Comparison of ENCODE assay signal across 17 cellular contexts in genomic region chr4:26854701-26855100, GRCh38. TPM values are rescaled to one million over a fixed set of nuclear protein-coding genes. Genes with fewer than 3 reads are reported as not detected.
DNase-seq lines count a peak whose midpoint lies in the region; TF ChIP-seq lines count a peak whose summit lies in the region.
"Had no signal": no experiment of that assay in that cellular context is flagged by ENCODE, and none has a peak within 500 bp of the region (broad histone marks: within the 10 kb centered on the region; RNA-seq: fewer than 3 reads in every experiment).

No MANE protein-coding gene starts in this region.

- H3K27me3 Mint-ChIP-seq in neural progenitor cell (ENCODE audit: insufficient read depth, low read depth) = peaks cover 2% of the 10 kb centered on the region
- H3K27me3 Mint-ChIP-seq: CD4-positive, alpha-beta memory T cell; IgD-negative memory B cell had no signal

- H3F3A ChIP-seq in neural progenitor cell (ENCODE audit: low read depth) = peaks cover 33% of the 10 kb centered on the region

- H3K4me1 Mint-ChIP-seq in neural progenitor cell = peaks cover 25% of the 10 kb centered on the region

- no peak overlapping the region for H3K27ac Mint-ChIP-seq in neural progenitor cell
- H3K27ac Mint-ChIP-seq: H9 had no signal

- H3K9me3 ChIP-seq in neural progenitor cell (ENCODE audit: low read depth) = no peaks in the 10 kb centered on the region

- H3K9me3 Mint-ChIP-seq in neural progenitor cell = no peaks in the 10 kb centered on the region
- H3K9me3 Mint-ChIP-seq: CD4-positive, alpha-beta memory T cell; H9 had no signal

- peak overlapping the region; percentile 25 for H3K4me2 ChIP-seq in neural progenitor cell

- peak overlapping the region; percentile 26 for H2AFZ ChIP-seq in neural progenitor cell (replicated peaks)

- peak; percentile 19 for DNase-seq in NCI-H2107 treated with DMSO at 0.1 percent for 48 hours (lab: John Stamatoyannopoulos, UW; ENCODE audit: unreplicated experiment)
- no peak for DNase-seq in NCI-H2107 (lab: John Stamatoyannopoulos, UW)
- peak; percentile 64 for DNase-seq in NCI-H1694 (lab: John Stamatoyannopoulos, UW)
- peak; percentile 40 for DNase-seq in NCI-H526 treated with DMSO at 0.1 percent for 48 hours (lab: John Stamatoyannopoulos, UW)
- peak; percentile 17 for DNase-seq in neural progenitor cell (ENCODE audit: low spot score)
- DNase-seq in RKO (ENCODE audit: low spot score) = no peak
- DNase-seq in GF-D8 (lab: John Stamatoyannopoulos, UW) = no peak
- no peak for DNase-seq in dorsolateral prefrontal cortex
- DNase-seq: CD4-positive, alpha-beta memory T cell; H9; Kasumi-1; MM.1S; NCI-H1092 treated with DMSO at 0.1 percent for 48 hours; NCI-H2081 treated with DMSO at 0.1 percent for 48 hours; NCI-H524 treated with DMSO at 0.1 percent for 48 hours had no signal

- H3K36me3 Mint-ChIP-seq in neural progenitor cell = no peaks in the 10 kb centered on the region

- H3K27me3 ChIP-seq in neural progenitor cell (peaks cover 9% of the 10 kb centered on the region), dorsolateral prefrontal cortex (no peaks in the 10 kb centered on the region)

- H3K4me3 ChIP-seq in neural progenitor cell (no peak overlapping the region), dorsolateral prefrontal cortex (no peak overlapping the region)
- H3K4me3 ChIP-seq: SK-N-MC had no signal

- TF ChIP-seq CTCF in neural progenitor cell (IDR thresholded peaks at IDR 0.05) (no peak), dorsolateral prefrontal cortex (IDR thresholded peaks at IDR 0.05 in 54 of 56, conservative IDR thresholded peaks at IDR 0.05 in 2 of 56; ENCODE audit: low read depth in 1 of 56, partially characterized antibody in 56 of 56) (no peak)

- H4K20me1 ChIP-seq in neural progenitor cell (ENCODE audit: low read depth) = no peaks in the 10 kb centered on the region

- H3K4me1 ChIP-seq in neural progenitor cell = peaks cover 23% of the 10 kb centered on the region

- no peaks in the 10 kb centered on the region for H3K79me2 ChIP-seq in neural progenitor cell (ENCODE audit: low read depth)

- intact Hi-C loops in dorsolateral prefrontal cortex (cut with DNase I) = loop anchor here (5.0 kb wide), 2 partner anchors 138 to 272 kb away; partner anchors contain the start of gene TBC1D19 (in 1 of the 2)

- no peak overlapping the region for H3K4me3 Mint-ChIP-seq in neural progenitor cell
- H3K4me3 Mint-ChIP-seq: H9 had no signal

- no peaks in the 10 kb centered on the region for H3K36me3 ChIP-seq in neural progenitor cell

- no peak overlapping the region for H3K9ac ChIP-seq in neural progenitor cell

- H3K27ac ChIP-seq in neural progenitor cell (no peak overlapping the region), dorsolateral prefrontal cortex (no peak overlapping the region)
- H3K27ac ChIP-seq: SK-N-MC had no signal

RNA-seq across cellular contexts. Expression of gene STIM2, which starts 5.9 kb away (rescaled TPM):
- total RNA-seq in neural progenitor cell (ENCODE audit: low replicate concordance) (20.6 and 25.8 TPM in 2 replicates), dorsolateral prefrontal cortex (10 to 100 TPM; 29.4 to 57.1 (median 40.5) TPM)

Comparison
In these comparisons a context has a peak if more than half of its experiments do, and no peak if none do; other contexts are left out.
1. DNase-seq: peak in NCI-H2107 treated with DMSO at 0.1 percent for 48 hours (single experiment), NCI-H1694 (single experiment), NCI-H526 treated with DMSO at 0.1 percent for 48 hours (single experiment) and neural progenitor cell (single experiment); none in NCI-H2107 (single experiment), RKO (single experiment), GF-D8 (single experiment) and dorsolateral prefrontal cortex (0 of 10).